In genomic region chr3:131109156-131109555, GRCh38 we compare ENCODE assay signal across 25 cellular contexts.
DNase-seq lines count a peak whose midpoint lies in the region; ATAC-seq, FAIRE-seq and TF ChIP-seq lines count a peak whose summit lies in the region.
"Had no signal": no experiment of that assay in that cellular context is flagged by ENCODE, and none has a peak within 500 bp of the region (broad histone marks: within the 10 kb centered on the region; RNA-seq: fewer than 3 reads in every experiment).

No MANE protein-coding gene starts in this region.

- no peak for TF ChIP-seq CTCF in mammary epithelial cell (conservative IDR thresholded peaks at IDR 0.05 in 1 of 2, IDR thresholded peaks at IDR 0.05 in 1 of 2; ENCODE audit: extremely low read depth in 1 of 2, insufficient read depth in 1 of 2, low read depth in 1 of 2, low read length in 2 of 2)
- no peak for TF ChIP-seq CTCF in breast epithelium (IDR thresholded peaks at IDR 0.05)
- no peak for TF ChIP-seq CTCF in endothelial cell of umbilical vein (IDR thresholded peaks at IDR 0.05; ENCODE audit: extremely low read depth in 1 of 2, insufficient read depth in 1 of 2, low read depth in 1 of 2, low read length in 2 of 2)

- H3K9me1 ChIP-seq in endothelial cell of umbilical vein (replicated peaks; ENCODE audit: control insufficient read depth, extremely low read depth, insufficient read depth, low read length), result no peaks in the 10 kb centered on the region

- dilution Hi-C loops in mammary epithelial cell (cut with HindIII; ENCODE audit: low sequenced_read_pairs), result no loop called here
- dilution Hi-C loops in endothelial cell of umbilical vein (cut with MboI; ENCODE audit: extremely low pct_ligation_motif_present, low sequenced_read_pairs), result no loop called here

- no peak overlapping the region for H3K4me3 ChIP-seq in mammary epithelial cell (replicated peaks in 1 of 3; ENCODE audit: insufficient read depth in 1 of 3, low read depth in 2 of 3, low read length in 3 of 3)
- H3K4me3 ChIP-seq in breast epithelium, result no peak overlapping the region
- H3K4me3 ChIP-seq in endothelial cell of umbilical vein (replicated peaks in 1 of 3; ENCODE audit: insufficient read depth in 1 of 3, low read depth in 1 of 3, low read length in 3 of 3), result no peak overlapping the region
- H3K4me3 ChIP-seq: SJCRH30, stomach had no signal

- POLR2A ChIA-PET in endothelial cell of umbilical vein (lab: Charles Lee), result no interaction called here

- peak overlapping the region; percentile 59 for H3K27ac ChIP-seq in mammary epithelial cell (ENCODE audit: insufficient read depth, low read depth, low read length)
- peak overlapping the region in 1 of 2 donors; percentile 48 for H3K27ac ChIP-seq in breast epithelium
- no peak overlapping the region for H3K27ac ChIP-seq in endothelial cell of umbilical vein (ENCODE audit: insufficient read depth, low read depth, low read length)
- H3K27ac ChIP-seq: C4-2B, stomach had no signal

- H3K9ac ChIP-seq in mammary epithelial cell (ENCODE audit: insufficient read depth, low read length) (no peak overlapping the region), endothelial cell of umbilical vein (replicated peaks; ENCODE audit: extremely low read depth, insufficient read depth, low read length) (no peak overlapping the region)

- H3K4me1 ChIP-seq in mammary epithelial cell (ENCODE audit: insufficient read depth, low read length) (peaks cover 12% of the 10 kb centered on the region), breast epithelium (no peaks in the 10 kb centered on the region), endothelial cell of umbilical vein (ENCODE audit: control insufficient read depth, extremely low read depth, insufficient read depth, low read length) (peaks cover 3% of the 10 kb centered on the region)

- intact Hi-C loops in mammary epithelial cell (cut with micrococcal nuclease), result no loop called here
- intact Hi-C loops in breast epithelium (cut with DNase I; ENCODE audit: low total_unique reads), result no loop called here
- intact Hi-C loops in endothelial cell of umbilical vein (cut with micrococcal nuclease), result no loop called here

- no peak for FAIRE-seq in endothelial cell of umbilical vein (lab: Jason Lieb, UNC)
- FAIRE-seq: GM12892, kidney, small intestine had no signal

- in situ Hi-C loops in mammary epithelial cell (cut with MboI; ENCODE audit: low sequenced_read_pairs in 2 of 2), result no loop called here

- ATAC-seq in GM18868 (IDR thresholded peaks at IDR 0.05; ENCODE audit: unreplicated experiment) (no peak), GM18517 (IDR thresholded peaks at IDR 0.05; ENCODE audit: unreplicated experiment) (no peak), GM18867 (IDR thresholded peaks at IDR 0.05; ENCODE audit: unreplicated experiment) (no peak)
- ATAC-seq: activated CD4-positive, CD25-positive, alpha-beta regulatory T cell treated with anti-CD3 and anti-CD28 coated beads, Interleukin-2, amount 50 U/mL, for 24 hours; HCT116 had no signal

- H4K20me1 ChIP-seq in mammary epithelial cell (ENCODE audit: insufficient read depth, low read length), result no peaks in the 10 kb centered on the region
- no peaks in the 10 kb centered on the region for H4K20me1 ChIP-seq in endothelial cell of umbilical vein (replicated peaks; ENCODE audit: control insufficient read depth, extremely low read depth, insufficient read depth, low read length)

- H3K9me3 ChIP-seq in mammary epithelial cell (replicated peaks; ENCODE audit: insufficient read depth, low read length) (no peaks in the 10 kb centered on the region), breast epithelium (no peaks in the 10 kb centered on the region), endothelial cell of umbilical vein (replicated peaks; ENCODE audit: control insufficient read depth, insufficient read depth, low read length) (no peaks in the 10 kb centered on the region)
- H3K9me3 ChIP-seq: SJCRH30, stomach had no signal

- H2AFZ ChIP-seq in mammary epithelial cell (ENCODE audit: low read depth, low read length) (peak overlapping the region; percentile 96), endothelial cell of umbilical vein (ENCODE audit: low read depth, low read length) (peak overlapping the region; percentile 48)

- H3K79me2 ChIP-seq in mammary epithelial cell (ENCODE audit: insufficient read depth, low read length) (no peaks in the 10 kb centered on the region), endothelial cell of umbilical vein (ENCODE audit: control insufficient read depth, insufficient read depth, low read length) (no peaks in the 10 kb centered on the region)

- H3K4me2 ChIP-seq in mammary epithelial cell (ENCODE audit: insufficient read depth, low read depth, low read length) (peak overlapping the region; percentile 52), endothelial cell of umbilical vein (ENCODE audit: insufficient read depth, low read length) (no peak overlapping the region)

- BruUV-seq in mammary epithelial cell (replicated peaks; lab: Mats Ljungman, UMichigan) (no TSS peak), endothelial cell of umbilical vein (replicated peaks; lab: Mats Ljungman, UMichigan) (no TSS peak)

- TF ChIP-seq POLR2A in breast epithelium (IDR thresholded peaks at IDR 0.05) (no peak), endothelial cell of umbilical vein (IDR thresholded peaks at IDR 0.05; ENCODE audit: low read depth, low read length) (no peak)

- H3K36me3 ChIP-seq in mammary epithelial cell (ENCODE audit: insufficient read depth, low read length), result no peaks in the 10 kb centered on the region
- H3K36me3 ChIP-seq in breast epithelium, result no peaks in the 10 kb centered on the region
- H3K36me3 ChIP-seq in endothelial cell of umbilical vein (ENCODE audit: control insufficient read depth in 2 of 2, extremely low read depth in 1 of 2, insufficient read depth in 2 of 2, low read length in 2 of 2), result no peaks in the 10 kb centered on the region
- H3K36me3 ChIP-seq: SJCRH30, stomach had no signal

- CTCF ChIA-PET in mammary epithelial cell (lab: Charles Lee; ENCODE audit: low non-redundant PET), result no interaction called here
- CTCF ChIA-PET in endothelial cell of umbilical vein (lab: Charles Lee), result no interaction called here

- H3K27me3 ChIP-seq in mammary epithelial cell (ENCODE audit: insufficient read depth, low read length) (no peaks in the 10 kb centered on the region), breast epithelium (no peaks in the 10 kb centered on the region), endothelial cell of umbilical vein (ENCODE audit: control insufficient read depth in 2 of 2, insufficient read depth in 2 of 2, low read length in 2 of 2) (no peaks in the 10 kb centered on the region)
- H3K27me3 ChIP-seq: SJCRH30, stomach had no signal

- DNase-seq in mammary epithelial cell, result no peak
- no peak for DNase-seq in breast epithelium (ENCODE audit: low spot score in 2 of 2)
- DNase-seq in OCI-M1 (lab: John Stamatoyannopoulos, UW), result peak; percentile 45
- DNase-seq in endothelial cell of umbilical vein (ENCODE audit: low read depth, low spot score), result no peak
- no peak for DNase-seq in NCI-H2171 treated with DMSO at 0.1 percent for 48 hours (lab: John Stamatoyannopoulos, UW)
- DNase-seq: activated CD8-positive, alpha-beta memory T cell treated with anti-CD3 and anti-CD28 coated beads for 24 hours; activated naive CD8-positive, alpha-beta T cell treated with anti-CD3 and anti-CD28 coated beads for 36 hours; cortex of kidney; DMS 273 treated with DMSO at 0.1 percent for 48 hours; hypothalamus; kidney; NCI-H1092; NCI-H2081; NCI-H524; SJCRH30; small intestine; stimulated activated CD4-positive, alpha-beta T cell treated with anti-CD3 and anti-CD28 coated beads, Interleukin-2, amount 100 ng/mL, for 48 hours; stomach had no signal

TF ChIP-seq in endothelial cell of umbilical vein, 7 proteins besides CTCF, POLR2A, EP300 and RAD21:
- TF ChIP-seq GATA2 (IDR thresholded peaks at IDR 0.05; ENCODE audit: insufficient read depth, insufficient read length, low read depth, low read length) (peak; percentile 32), FOS (IDR thresholded peaks at IDR 0.05; ENCODE audit: borderline replicate concordance, insufficient read depth, low read length) (no peak)
